ENCODE assay signal across 14 cellular contexts in genomic region chr3:49780080-49780967, GRCh38. TPM values are rescaled to one million over a fixed set of nuclear protein-coding genes. Genes with fewer than 3 reads are reported as not detected.
DNase-seq lines count a peak whose midpoint lies in the region; ATAC-seq and TF ChIP-seq lines count a peak whose summit lies in the region.
"Had no signal": no experiment of that assay in that cellular context is flagged by ENCODE, and none has a peak within 500 bp of the region (broad histone marks: within the 10 kb centered on the region; RNA-seq: fewer than 3 reads in every experiment).

No MANE protein-coding gene starts in this region.

- no peak for ATAC-seq in natural killer cell
- ATAC-seq in natural killer cell treated with Interleukin-12 subunit alpha and Interleukin-12 subunit beta and Interleukin-15 and Interleukin-18, amount 100 ng/mL, for 72 hours = no peak
- peak in 1 of 2 donors; percentile 22 for ATAC-seq in naive thymus-derived CD8-positive, alpha-beta T cell
- ATAC-seq in activated CD8-positive, alpha-beta T cell treated with anti-CD3 and anti-CD28 coated beads, Interleukin-2, amount 10 ng/mL, durations not matched to agents 7 days and 5 days = no peak
- no peak for ATAC-seq in GM18909 (IDR thresholded peaks at IDR 0.05; ENCODE audit: poor library complexity, unreplicated experiment)

- no peaks in the 10 kb centered on the region for H3K27me3 Mint-ChIP-seq in natural killer cell (ENCODE audit: low read depth in 2 of 2)
- no peaks in the 10 kb centered on the region for H3K27me3 Mint-ChIP-seq in natural killer cell treated with Interleukin-12 subunit alpha and Interleukin-12 subunit beta and Interleukin-15 and Interleukin-18, amount 100 ng/mL, for 72 hours
- no peaks in the 10 kb centered on the region for H3K27me3 Mint-ChIP-seq in naive thymus-derived CD8-positive, alpha-beta T cell
- no peaks in the 10 kb centered on the region for H3K27me3 Mint-ChIP-seq in activated CD8-positive, alpha-beta T cell treated with anti-CD3 and anti-CD28 coated beads, Interleukin-2, amount 10 ng/mL, durations not matched to agents 7 days and 5 days (ENCODE audit: low read depth)

- no peaks in the 10 kb centered on the region for H3K36me3 Mint-ChIP-seq in natural killer cell
- no peaks in the 10 kb centered on the region for H3K36me3 Mint-ChIP-seq in natural killer cell treated with Interleukin-12 subunit alpha and Interleukin-12 subunit beta and Interleukin-15 and Interleukin-18, amount 100 ng/mL, for 72 hours
- peaks cover 0 to 68% (median 5%) of the 10 kb centered on the region in 3 donors for H3K36me3 Mint-ChIP-seq in naive thymus-derived CD8-positive, alpha-beta T cell
- peaks cover 33% of the 10 kb centered on the region for H3K36me3 Mint-ChIP-seq in activated CD8-positive, alpha-beta T cell treated with anti-CD3 and anti-CD28 coated beads, Interleukin-2, amount 10 ng/mL, durations not matched to agents 7 days and 5 days (ENCODE audit: low read depth)

- TF ChIP-seq CTCF in natural killer cell (IDR thresholded peaks at IDR 0.05) = no peak

- H3K27ac ChIP-seq in cingulate gyrus (ENCODE audit: low read depth, low read length) = peak overlapping the region; percentile 14
- H3K27ac ChIP-seq: brain microvascular endothelial cell, epithelial cell of prostate had no signal

- CTCF ChIA-PET in activated CD8-positive, alpha-beta T cell treated with anti-CD3 and anti-CD28 coated beads, Interleukin-2, amount 10 ng/mL, durations not matched to agents 7 days and 5 days (lab: Charles Lee) = interaction anchor here (1.1 kb wide), 1 partner anchor 79 kb away, joined by 3 read pairs; no protein-coding TSS in a partner anchor

- H3K4me3 Mint-ChIP-seq in natural killer cell = peak overlapping the region; percentile 35
- H3K4me3 Mint-ChIP-seq in natural killer cell treated with Interleukin-12 subunit alpha and Interleukin-12 subunit beta and Interleukin-15 and Interleukin-18, amount 100 ng/mL, for 72 hours = no peak overlapping the region
- peak overlapping the region in 7 of 10 donors; percentile 20 to 57 (median 50) for H3K4me3 Mint-ChIP-seq in naive thymus-derived CD8-positive, alpha-beta T cell
- no peak overlapping the region for H3K4me3 Mint-ChIP-seq in activated CD8-positive, alpha-beta T cell treated with anti-CD3 and anti-CD28 coated beads, Interleukin-2, amount 10 ng/mL, durations not matched to agents 7 days and 5 days

- intact Hi-C loops in natural killer cell (cut with micrococcal nuclease) = no loop called here

- peaks cover 27 to 35% of the 10 kb centered on the region in 2 donors for H3K4me1 Mint-ChIP-seq in natural killer cell
- H3K4me1 Mint-ChIP-seq in natural killer cell treated with Interleukin-12 subunit alpha and Interleukin-12 subunit beta and Interleukin-15 and Interleukin-18, amount 100 ng/mL, for 72 hours (ENCODE audit: low read depth in 2 of 2) = peaks cover 23% of the 10 kb centered on the region in 2 donors
- H3K4me1 Mint-ChIP-seq in naive thymus-derived CD8-positive, alpha-beta T cell = peaks cover 18 to 72% (median 52%) of the 10 kb centered on the region in 4 donors
- peaks cover 21% of the 10 kb centered on the region for H3K4me1 Mint-ChIP-seq in activated CD8-positive, alpha-beta T cell treated with anti-CD3 and anti-CD28 coated beads, Interleukin-2, amount 10 ng/mL, durations not matched to agents 7 days and 5 days (ENCODE audit: low read depth)

- DNase-seq in natural killer cell = no peak
- DNase-seq in natural killer cell treated with Interleukin-12 subunit alpha and Interleukin-12 subunit beta and Interleukin-15 and Interleukin-18, amount 100 ng/mL, for 72 hours (ENCODE audit: low spot score) = no peak
- DNase-seq in naive thymus-derived CD8-positive, alpha-beta T cell = peak in 1 of 10 donors; percentile 13
- no peak for DNase-seq in activated CD8-positive, alpha-beta T cell treated with anti-CD3 and anti-CD28 coated beads, Interleukin-2, amount 10 ng/mL, durations not matched to agents 7 days and 5 days
- DNase-seq in NAMALWA (ENCODE audit: low spot score) = no peak
- no peak for DNase-seq in activated CD4-positive, alpha-beta T cell treated with anti-CD3 and anti-CD28 coated beads, Interleukin-2, amount 50 U/mL, for 4 hours
- DNase-seq: activated T-cell treated with anti-CD3 and anti-CD28 coated beads, Interleukin-2, amount 50 U/mL, for 48 hours; brain microvascular endothelial cell; DMS153; head of caudate nucleus; NCI-H1105 had no signal

- POLR2A ChIA-PET in naive thymus-derived CD8-positive, alpha-beta T cell (lab: Charles Lee) = interaction anchor here (0.5 to 1.0 kb wide), 2 partner anchors 303 to 441 kb away, joined by 3 read pairs; partner anchors contain the start of gene USP4
- POLR2A ChIA-PET in activated CD8-positive, alpha-beta T cell treated with anti-CD3 and anti-CD28 coated beads, Interleukin-2, amount 10 ng/mL, durations not matched to agents 7 days and 5 days (lab: Charles Lee) = no interaction called here

- H3K27ac Mint-ChIP-seq in natural killer cell = peak overlapping the region; percentile 11 to 57
- peak overlapping the region in 1 of 2 donors; percentile 27 for H3K27ac Mint-ChIP-seq in natural killer cell treated with Interleukin-12 subunit alpha and Interleukin-12 subunit beta and Interleukin-15 and Interleukin-18, amount 100 ng/mL, for 72 hours
- peak overlapping the region; percentile 22 to 84 (median 69) for H3K27ac Mint-ChIP-seq in naive thymus-derived CD8-positive, alpha-beta T cell
- H3K27ac Mint-ChIP-seq in activated CD8-positive, alpha-beta T cell treated with anti-CD3 and anti-CD28 coated beads, Interleukin-2, amount 10 ng/mL, durations not matched to agents 7 days and 5 days = no peak overlapping the region

- no peaks in the 10 kb centered on the region for H3K9me3 Mint-ChIP-seq in natural killer cell
- H3K9me3 Mint-ChIP-seq in natural killer cell treated with Interleukin-12 subunit alpha and Interleukin-12 subunit beta and Interleukin-15 and Interleukin-18, amount 100 ng/mL, for 72 hours = no peaks in the 10 kb centered on the region
- H3K9me3 Mint-ChIP-seq in naive thymus-derived CD8-positive, alpha-beta T cell = no peaks in the 10 kb centered on the region
- H3K9me3 Mint-ChIP-seq in activated CD8-positive, alpha-beta T cell treated with anti-CD3 and anti-CD28 coated beads, Interleukin-2, amount 10 ng/mL, durations not matched to agents 7 days and 5 days (ENCODE audit: insufficient read depth) = no peaks in the 10 kb centered on the region

RNA-seq across cellular contexts. Expression of gene IP6K1, which starts 6.0 kb away (rescaled TPM):
- 10 to 100 TPM; 53.7 to 68.7 (median 57.9) TPM for total RNA-seq in natural killer cell
- 10 to 100 TPM; 53.4 to 56.7 TPM for total RNA-seq in natural killer cell treated with Interleukin-12 subunit alpha and Interleukin-12 subunit beta and Interleukin-15 and Interleukin-18, amount 100 ng/mL, for 72 hours
- 10 to 100 TPM; 49.9 to 53.4 TPM for total RNA-seq in naive thymus-derived CD8-positive, alpha-beta T cell
- 10 to 100 TPM; 11.7 to 26.0 (median 17.4) TPM for polyA plus RNA-seq in naive thymus-derived CD8-positive, alpha-beta T cell
- 10 to 100 TPM; 37.7 to 38.1 TPM for total RNA-seq in activated CD8-positive, alpha-beta T cell treated with anti-CD3 and anti-CD28 coated beads, Interleukin-2, amount 10 ng/mL, durations not matched to agents 7 days and 5 days

RNA-seq across cellular contexts. Expression of gene CDHR4, which starts 19.3 kb away (rescaled TPM):
- total RNA-seq in natural killer cell = under 1 TPM in 1 of 3 donors, not detected in 2; 0.30 TPM
- total RNA-seq in natural killer cell treated with Interleukin-12 subunit alpha and Interleukin-12 subunit beta and Interleukin-15 and Interleukin-18, amount 100 ng/mL, for 72 hours = not detected
- total RNA-seq in naive thymus-derived CD8-positive, alpha-beta T cell = not detected
- polyA plus RNA-seq in naive thymus-derived CD8-positive, alpha-beta T cell = not detected
- not detected for total RNA-seq in activated CD8-positive, alpha-beta T cell treated with anti-CD3 and anti-CD28 coated beads, Interleukin-2, amount 10 ng/mL, durations not matched to agents 7 days and 5 days

RNA-seq across cellular contexts. Expression of gene INKA1, which starts 22.7 kb away (rescaled TPM):
- under 1 TPM in 2 of 3 donors, not detected in 1; 0.52 to 0.83 TPM for total RNA-seq in natural killer cell
- total RNA-seq in natural killer cell treated with Interleukin-12 subunit alpha and Interleukin-12 subunit beta and Interleukin-15 and Interleukin-18, amount 100 ng/mL, for 72 hours = under 1 TPM in 1 of 2 donors, not detected in 1; 0.64 TPM
- 1 to 10 TPM; 1.8 to 4.4 TPM for total RNA-seq in naive thymus-derived CD8-positive, alpha-beta T cell
- 1 to 10 TPM in 1 of 3 donors, under 1 TPM in 2; 0.33 to 3.5 (median 0.44) TPM for polyA plus RNA-seq in naive thymus-derived CD8-positive, alpha-beta T cell
- total RNA-seq in activated CD8-positive, alpha-beta T cell treated with anti-CD3 and anti-CD28 coated beads, Interleukin-2, amount 10 ng/mL, durations not matched to agents 7 days and 5 days = 1 to 10 TPM; 1.3 to 2.2 TPM

RNA-seq across cellular contexts. Expression of gene UBA7, which starts 33.4 kb away (rescaled TPM):
- 100 to 1,000 TPM; 283 to 358 (median 336) TPM for total RNA-seq in natural killer cell
- total RNA-seq in natural killer cell treated with Interleukin-12 subunit alpha and Interleukin-12 subunit beta and Interleukin-15 and Interleukin-18, amount 100 ng/mL, for 72 hours = 100 to 1,000 TPM in 1 of 2 donors, 10 to 100 TPM in 1; 89.5 to 105 TPM
- 100 to 1,000 TPM; 326 to 331 TPM for total RNA-seq in naive thymus-derived CD8-positive, alpha-beta T cell
- 10 to 100 TPM; 30.9 to 43.8 (median 33.5) TPM for polyA plus RNA-seq in naive thymus-derived CD8-positive, alpha-beta T cell
- 100 to 1,000 TPM; 187 to 208 TPM for total RNA-seq in activated CD8-positive, alpha-beta T cell treated with anti-CD3 and anti-CD28 coated beads, Interleukin-2, amount 10 ng/mL, durations not matched to agents 7 days and 5 days

RNA-seq across cellular contexts. Expression of gene GMPPB, which starts 56.6 kb away (rescaled TPM):
- total RNA-seq in natural killer cell = 10 to 100 TPM; 24.1 to 28.9 (median 27.5) TPM
- 100 to 1,000 TPM in 1 of 2 donors, 10 to 100 TPM in 1; 83.5 to 110 TPM for total RNA-seq in natural killer cell treated with Interleukin-12 subunit alpha and Interleukin-12 subunit beta and Interleukin-15 and Interleukin-18, amount 100 ng/mL, for 72 hours
- 10 to 100 TPM; 21.6 to 22.2 TPM for total RNA-seq in naive thymus-derived CD8-positive, alpha-beta T cell
- 10 to 100 TPM in 2 of 3 donors, 1 to 10 TPM in 1; 7.5 to 14.8 (median 12.3) TPM for polyA plus RNA-seq in naive thymus-derived CD8-positive, alpha-beta T cell
- total RNA-seq in activated CD8-positive, alpha-beta T cell treated with anti-CD3 and anti-CD28 coated beads, Interleukin-2, amount 10 ng/mL, durations not matched to agents 7 days and 5 days = 10 to 100 TPM; 50.4 to 53.0 TPM

Comparison
In these comparisons a context has a peak if more than half of its experiments do, and no peak if none do; other contexts are left out.
1. H3K4me3 Mint-ChIP-seq: peak in natural killer cell (single experiment) and naive thymus-derived CD8-positive, alpha-beta T cell (7 of 10); none in natural killer cell treated with Interleukin-12 subunit alpha and Interleukin-12 subunit beta and Interleukin-15 and Interleukin-18, amount 100 ng/mL, for 72 hours (single experiment) and activated CD8-positive, alpha-beta T cell treated with anti-CD3 and anti-CD28 coated beads, Interleukin-2, amount 10 ng/mL, durations not matched to agents 7 days and 5 days (single experiment).